1 cellular context compared by ENCODE assay signal in the genomic region with DNA sequence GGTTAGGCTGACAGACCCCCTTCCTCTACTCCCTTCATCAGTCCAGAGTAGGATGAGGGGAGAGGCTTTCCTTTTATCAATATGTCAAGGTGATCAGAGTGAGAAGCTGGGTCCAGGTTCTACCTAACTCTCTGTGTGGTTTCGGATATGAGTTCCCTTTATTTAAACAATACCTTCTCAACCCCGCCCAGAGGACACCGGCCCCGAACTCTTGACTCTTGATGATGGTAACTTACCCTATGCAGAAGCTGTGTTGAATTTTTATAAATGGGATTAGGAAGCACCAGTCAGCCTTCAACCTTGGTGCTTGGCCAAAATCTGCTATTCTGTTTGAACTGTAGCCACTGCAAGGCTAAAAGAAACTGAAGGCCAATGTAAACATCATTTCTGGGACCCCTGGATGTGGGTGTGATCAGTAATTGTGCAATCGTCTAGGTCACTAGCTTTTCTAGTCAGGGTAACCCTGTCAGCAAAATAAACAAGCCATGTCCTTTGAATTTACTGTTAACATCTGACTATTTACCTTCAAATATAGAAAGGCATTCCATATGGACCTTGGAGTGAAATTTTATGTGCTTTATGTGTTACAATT.
TF ChIP-seq lines count a peak whose summit lies in the region.

No MANE protein-coding gene starts in this region.

TF ChIP-seq in HepG2, 621 proteins besides CTCF, POLR2A, EP300 and RAD21 (continued from another document and continues in another):
- peak; percentile 38; the same call in 1 of the 2 replicates for TF ChIP-seq HNF1A (IDR thresholded peaks at IDR 0.05; ENCODE audit: low read depth)
- TF ChIP-seq HNF1A (CRISPR knock-in tag; IDR thresholded peaks at IDR 0.05; ENCODE audit: borderline replicate concordance): peak; percentile 82; the same call in 1 of the 2 replicates
- TF ChIP-seq SIX1 (CRISPR knock-in tag; IDR thresholded peaks at IDR 0.05; ENCODE audit: borderline replicate concordance): peak; percentile 54; the same call in 1 of the 2 replicates
- TF ChIP-seq NCOA2 (CRISPR knock-in tag; IDR thresholded peaks at IDR 0.05): peak; percentile 94
- peak; percentile 61; the same call in 1 of the 2 replicates for TF ChIP-seq ZNF264 (CRISPR knock-in tag; IDR thresholded peaks at IDR 0.05)
- TF ChIP-seq RCOR2 (CRISPR knock-in tag; IDR thresholded peaks at IDR 0.05): 0 out of 2 replicates have a peak, but pooled peaks have one; percentile 45
- no peak for TF ChIP-seq SNAPC5 (CRISPR knock-in tag; IDR thresholded peaks at IDR 0.05; ENCODE audit: borderline replicate concordance)
- TF ChIP-seq TCF7L2 (IDR thresholded peaks at IDR 0.05; ENCODE audit: low read depth, low read length): peak; percentile 54; the same call in 1 of the 2 replicates
- TF ChIP-seq ZNF317 (CRISPR knock-in tag; IDR thresholded peaks at IDR 0.05): peak; percentile 99
- TF ChIP-seq TERF1 (CRISPR knock-in tag; IDR thresholded peaks at IDR 0.05): no peak
- no peak for TF ChIP-seq RELA (CRISPR knock-in tag; IDR thresholded peaks at IDR 0.05)
- no peak; the same call in 1 of the 2 replicates for TF ChIP-seq RXRA (CRISPR knock-in tag; IDR thresholded peaks at IDR 0.05)
- TF ChIP-seq FOXA3 (CRISPR knock-in tag; IDR thresholded peaks at IDR 0.05): peak; percentile 96
- peak; percentile 82; the same call in 1 of the 2 replicates for TF ChIP-seq TARDBP (CRISPR knock-in tag; IDR thresholded peaks at IDR 0.05)
- no peak for TF ChIP-seq ZBTB49 (CRISPR knock-in tag; IDR thresholded peaks at IDR 0.05; ENCODE audit: borderline replicate concordance)
- TF ChIP-seq, protein P1, sequence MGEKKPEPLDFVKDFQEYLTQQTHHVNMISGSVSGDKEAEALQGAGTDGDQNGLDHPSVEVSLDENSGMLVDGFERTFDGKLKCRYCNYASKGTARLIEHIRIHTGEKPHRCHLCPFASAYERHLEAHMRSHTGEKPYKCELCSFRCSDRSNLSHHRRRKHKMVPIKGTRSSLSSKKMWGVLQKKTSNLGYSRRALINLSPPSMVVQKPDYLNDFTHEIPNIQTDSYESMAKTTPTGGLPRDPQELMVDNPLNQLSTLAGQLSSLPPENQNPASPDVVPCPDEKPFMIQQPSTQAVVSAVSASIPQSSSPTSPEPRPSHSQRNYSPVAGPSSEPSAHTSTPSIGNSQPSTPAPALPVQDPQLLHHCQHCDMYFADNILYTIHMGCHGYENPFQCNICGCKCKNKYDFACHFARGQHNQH (CRISPR knock-in tag; IDR thresholded peaks at IDR 0.05): peak; percentile 77; the same call in 1 of the 2 replicates
- peak; percentile 94 for TF ChIP-seq MEF2D (CRISPR knock-in tag; IDR thresholded peaks at IDR 0.05)
- no peak for TF ChIP-seq YY1 (IDR thresholded peaks at IDR 0.05; ENCODE audit: insufficient read depth, insufficient replicate concordance, low read depth, low read length)
- TF ChIP-seq CERS6 (CRISPR knock-in tag; IDR thresholded peaks at IDR 0.05): no peak
- 0 out of 2 replicates have a peak, but pooled peaks have one; percentile 60 for TF ChIP-seq FOXO4 (CRISPR knock-in tag; conservative IDR thresholded peaks at IDR 0.05)
- no peak for TF ChIP-seq ZNF646 (CRISPR knock-in tag; IDR thresholded peaks at IDR 0.05)
- no peak for TF ChIP-seq ZNF382 (CRISPR knock-in tag; IDR thresholded peaks at IDR 0.05; ENCODE audit: borderline replicate concordance)
- no peak for TF ChIP-seq SRSF4 (IDR thresholded peaks at IDR 0.05; ENCODE audit: low read depth, low read length, poor library complexity, severe bottlenecking)
- TF ChIP-seq SALL1 (CRISPR knock-in tag; IDR thresholded peaks at IDR 0.05): peak; percentile 93
- peak; percentile 80 for TF ChIP-seq HMG20B (CRISPR knock-in tag; conservative IDR thresholded peaks at IDR 0.05)
- TF ChIP-seq SMAD3 (CRISPR knock-in tag; IDR thresholded peaks at IDR 0.05): peak; percentile 66; the same call in 1 of the 2 replicates
- no peak for TF ChIP-seq JUNB (CRISPR knock-in tag; IDR thresholded peaks at IDR 0.05; ENCODE audit: borderline replicate concordance)
- TF ChIP-seq, protein P2, sequence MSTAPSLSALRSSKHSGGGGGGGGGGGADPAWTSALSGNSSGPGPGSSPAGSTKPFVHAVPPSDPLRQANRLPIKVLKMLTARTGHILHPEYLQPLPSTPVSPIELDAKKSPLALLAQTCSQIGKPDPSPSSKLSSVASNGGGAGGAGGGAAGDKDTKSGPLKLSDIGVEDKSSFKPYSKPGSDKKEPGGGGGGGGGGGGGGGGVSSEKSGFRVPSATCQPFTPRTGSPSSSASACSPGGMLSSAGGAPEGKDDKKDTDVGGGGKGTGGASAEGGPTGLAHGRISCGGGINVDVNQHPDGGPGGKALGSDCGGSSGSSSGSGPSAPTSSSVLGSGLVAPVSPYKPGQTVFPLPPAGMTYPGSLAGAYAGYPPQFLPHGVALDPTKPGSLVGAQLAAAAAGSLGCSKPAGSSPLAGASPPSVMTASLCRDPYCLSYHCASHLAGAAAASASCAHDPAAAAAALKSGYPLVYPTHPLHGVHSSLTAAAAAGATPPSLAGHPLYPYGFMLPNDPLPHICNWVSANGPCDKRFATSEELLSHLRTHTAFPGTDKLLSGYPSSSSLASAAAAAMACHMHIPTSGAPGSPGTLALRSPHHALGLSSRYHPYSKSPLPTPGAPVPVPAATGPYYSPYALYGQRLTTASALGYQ (CRISPR knock-in tag; IDR thresholded peaks at IDR 0.05): peak; percentile 87
- peak; percentile 58 for TF ChIP-seq PPARG (CRISPR knock-in tag; conservative IDR thresholded peaks at IDR 0.05)
- TF ChIP-seq, protein P3, sequence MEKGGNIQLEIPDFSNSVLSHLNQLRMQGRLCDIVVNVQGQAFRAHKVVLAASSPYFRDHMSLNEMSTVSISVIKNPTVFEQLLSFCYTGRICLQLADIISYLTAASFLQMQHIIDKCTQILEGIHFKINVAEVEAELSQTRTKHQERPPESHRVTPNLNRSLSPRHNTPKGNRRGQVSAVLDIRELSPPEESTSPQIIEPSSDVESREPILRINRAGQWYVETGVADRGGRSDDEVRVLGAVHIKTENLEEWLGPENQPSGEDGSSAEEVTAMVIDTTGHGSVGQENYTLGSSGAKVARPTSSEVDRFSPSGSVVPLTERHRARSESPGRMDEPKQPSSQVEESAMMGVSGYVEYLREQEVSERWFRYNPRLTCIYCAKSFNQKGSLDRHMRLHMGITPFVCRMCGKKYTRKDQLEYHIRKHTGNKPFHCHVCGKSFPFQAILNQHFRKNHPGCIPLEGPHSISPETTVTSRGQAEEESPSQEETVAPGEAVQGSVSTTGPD (CRISPR knock-in tag; IDR thresholded peaks at IDR 0.05): peak; percentile 79
